2 cellular contexts compared by ENCODE assay signal in the genomic region with DNA sequence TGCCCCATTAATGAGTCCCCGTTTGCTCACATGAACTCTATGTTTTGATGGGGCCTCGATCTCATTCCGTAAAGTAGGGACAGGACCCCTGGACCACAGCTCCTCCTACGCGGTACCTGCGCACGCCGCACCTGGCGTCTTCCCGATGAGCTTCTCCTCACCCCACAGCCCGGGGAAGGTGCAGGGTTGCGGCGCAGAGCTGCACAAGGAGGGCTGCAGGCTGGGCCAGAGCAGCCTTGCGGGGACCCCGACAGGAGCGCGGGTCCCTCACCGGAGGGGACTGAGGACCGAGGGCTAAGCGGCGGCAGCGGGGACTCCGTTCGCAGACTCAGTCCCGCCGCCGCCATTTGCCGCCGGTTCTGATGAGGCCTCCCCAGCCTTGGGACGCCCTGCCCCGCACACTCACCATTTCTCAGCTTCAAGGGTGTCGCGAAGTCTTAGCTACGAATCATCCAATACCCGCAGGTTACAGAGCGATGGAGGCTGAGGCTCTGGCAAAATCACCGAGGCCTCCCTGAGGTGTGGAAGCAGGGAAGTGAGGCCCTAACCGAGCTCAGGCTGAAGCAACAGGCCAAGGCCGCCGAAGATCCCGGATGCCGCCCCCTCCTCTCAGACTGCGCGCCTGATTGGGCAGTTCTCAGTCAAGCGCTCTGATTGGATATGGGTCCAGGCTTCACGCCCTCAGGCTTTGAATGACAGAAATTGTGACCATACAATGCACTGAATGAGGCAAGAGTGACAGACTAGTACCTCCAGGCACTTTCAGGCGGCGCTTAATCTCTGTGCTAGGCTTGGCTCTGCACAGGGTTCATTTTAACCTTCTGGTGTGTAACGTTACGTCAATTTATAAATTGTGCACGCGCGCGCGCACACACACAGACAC.
TF ChIP-seq lines count a peak whose summit lies in the region.

No MANE protein-coding gene starts in this region.

TF ChIP-seq in HCT116, 20 proteins besides CTCF, POLR2A, EP300 and RAD21:
- TF ChIP-seq POLR2AphosphoS5 (IDR thresholded peaks at IDR 0.05; ENCODE audit: low read depth, low read length): peak; percentile 97
- TF ChIP-seq, protein P1, sequence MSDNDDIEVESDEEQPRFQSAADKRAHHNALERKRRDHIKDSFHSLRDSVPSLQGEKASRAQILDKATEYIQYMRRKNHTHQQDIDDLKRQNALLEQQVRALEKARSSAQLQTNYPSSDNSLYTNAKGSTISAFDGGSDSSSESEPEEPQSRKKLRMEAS (IDR thresholded peaks at IDR 0.05): no peak; the same call in 1 of the 2 replicates
- TF ChIP-seq EGR1 (IDR thresholded peaks at IDR 0.05; ENCODE audit: low read depth): peak; percentile 63
- TF ChIP-seq, protein P2, sequence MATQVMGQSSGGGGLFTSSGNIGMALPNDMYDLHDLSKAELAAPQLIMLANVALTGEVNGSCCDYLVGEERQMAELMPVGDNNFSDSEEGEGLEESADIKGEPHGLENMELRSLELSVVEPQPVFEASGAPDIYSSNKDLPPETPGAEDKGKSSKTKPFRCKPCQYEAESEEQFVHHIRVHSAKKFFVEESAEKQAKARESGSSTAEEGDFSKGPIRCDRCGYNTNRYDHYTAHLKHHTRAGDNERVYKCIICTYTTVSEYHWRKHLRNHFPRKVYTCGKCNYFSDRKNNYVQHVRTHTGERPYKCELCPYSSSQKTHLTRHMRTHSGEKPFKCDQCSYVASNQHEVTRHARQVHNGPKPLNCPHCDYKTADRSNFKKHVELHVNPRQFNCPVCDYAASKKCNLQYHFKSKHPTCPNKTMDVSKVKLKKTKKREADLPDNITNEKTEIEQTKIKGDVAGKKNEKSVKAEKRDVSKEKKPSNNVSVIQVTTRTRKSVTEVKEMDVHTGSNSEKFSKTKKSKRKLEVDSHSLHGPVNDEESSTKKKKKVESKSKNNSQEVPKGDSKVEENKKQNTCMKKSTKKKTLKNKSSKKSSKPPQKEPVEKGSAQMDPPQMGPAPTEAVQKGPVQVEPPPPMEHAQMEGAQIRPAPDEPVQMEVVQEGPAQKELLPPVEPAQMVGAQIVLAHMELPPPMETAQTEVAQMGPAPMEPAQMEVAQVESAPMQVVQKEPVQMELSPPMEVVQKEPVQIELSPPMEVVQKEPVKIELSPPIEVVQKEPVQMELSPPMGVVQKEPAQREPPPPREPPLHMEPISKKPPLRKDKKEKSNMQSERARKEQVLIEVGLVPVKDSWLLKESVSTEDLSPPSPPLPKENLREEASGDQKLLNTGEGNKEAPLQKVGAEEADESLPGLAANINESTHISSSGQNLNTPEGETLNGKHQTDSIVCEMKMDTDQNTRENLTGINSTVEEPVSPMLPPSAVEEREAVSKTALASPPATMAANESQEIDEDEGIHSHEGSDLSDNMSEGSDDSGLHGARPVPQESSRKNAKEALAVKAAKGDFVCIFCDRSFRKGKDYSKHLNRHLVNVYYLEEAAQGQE (IDR thresholded peaks at IDR 0.05; ENCODE audit: low read depth): no peak
- 0 out of 2 replicates have a peak, but pooled peaks have one; percentile 19 for TF ChIP-seq CBX3 (IDR thresholded peaks at IDR 0.05; ENCODE audit: low read depth)
- TF ChIP-seq YY1 (IDR thresholded peaks at IDR 0.05; ENCODE audit: extremely low read depth, insufficient replicate concordance, low read depth, low read length): peak; percentile 74
- no peak for TF ChIP-seq ELF1 (IDR thresholded peaks at IDR 0.05; ENCODE audit: borderline replicate concordance, low read depth)
- TF ChIP-seq, protein P3, sequence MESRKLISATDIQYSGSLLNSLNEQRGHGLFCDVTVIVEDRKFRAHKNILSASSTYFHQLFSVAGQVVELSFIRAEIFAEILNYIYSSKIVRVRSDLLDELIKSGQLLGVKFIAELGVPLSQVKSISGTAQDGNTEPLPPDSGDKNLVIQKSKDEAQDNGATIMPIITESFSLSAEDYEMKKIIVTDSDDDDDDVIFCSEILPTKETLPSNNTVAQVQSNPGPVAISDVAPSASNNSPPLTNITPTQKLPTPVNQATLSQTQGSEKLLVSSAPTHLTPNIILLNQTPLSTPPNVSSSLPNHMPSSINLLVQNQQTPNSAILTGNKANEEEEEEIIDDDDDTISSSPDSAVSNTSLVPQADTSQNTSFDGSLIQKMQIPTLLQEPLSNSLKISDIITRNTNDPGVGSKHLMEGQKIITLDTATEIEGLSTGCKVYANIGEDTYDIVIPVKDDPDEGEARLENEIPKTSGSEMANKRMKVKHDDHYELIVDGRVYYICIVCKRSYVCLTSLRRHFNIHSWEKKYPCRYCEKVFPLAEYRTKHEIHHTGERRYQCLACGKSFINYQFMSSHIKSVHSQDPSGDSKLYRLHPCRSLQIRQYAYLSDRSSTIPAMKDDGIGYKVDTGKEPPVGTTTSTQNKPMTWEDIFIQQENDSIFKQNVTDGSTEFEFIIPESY (IDR thresholded peaks at IDR 0.05; ENCODE audit: extremely low read depth, insufficient replicate concordance, low read length): no peak
- peak; percentile 3 for TF ChIP-seq TCF7L2 (IDR thresholded peaks at IDR 0.05; ENCODE audit: borderline replicate concordance, extremely low read depth, insufficient read depth, insufficient read length)
- peak; percentile 99 for TF ChIP-seq SP1 (IDR thresholded peaks at IDR 0.05; ENCODE audit: low read depth)
- TF ChIP-seq JUND (IDR thresholded peaks at IDR 0.05): no peak
- TF ChIP-seq EZH2 (IDR thresholded peaks at IDR 0.05): no peak
- TF ChIP-seq ZFX (IDR thresholded peaks at IDR 0.05): peak; percentile 100
- TF ChIP-seq FOSL1 (IDR thresholded peaks at IDR 0.05; ENCODE audit: low read depth): no peak

TF ChIP-seq in SK-N-SH, 30 proteins besides CTCF, POLR2A, EP300 and RAD21:
- TF ChIP-seq YY1 (IDR thresholded peaks at IDR 0.05; ENCODE audit: low read depth): peak; percentile 88
- TF ChIP-seq NFIC (IDR thresholded peaks at IDR 0.05; ENCODE audit: borderline replicate concordance): no peak
- TF ChIP-seq MXI1 (IDR thresholded peaks at IDR 0.05; ENCODE audit: low read depth, low read length): peak; percentile 54; the same call in 1 of the 2 replicates
- no peak for TF ChIP-seq EZH2phosphoT487 (IDR thresholded peaks at IDR 0.05; ENCODE audit: borderline replicate concordance, low read depth)
- TF ChIP-seq TAF1 (IDR thresholded peaks at IDR 0.05; ENCODE audit: borderline replicate concordance, low read depth, low read length): peak; percentile 81
- TF ChIP-seq TCF12 (IDR thresholded peaks at IDR 0.05): no peak
- TF ChIP-seq POLR2AphosphoS5 (IDR thresholded peaks at IDR 0.05; ENCODE audit: low read depth, low read length): peak; percentile 97
- no peak for TF ChIP-seq MEF2A (IDR thresholded peaks at IDR 0.05; ENCODE audit: borderline replicate concordance, low read depth)
- TF ChIP-seq NRF1 (IDR thresholded peaks at IDR 0.05; ENCODE audit: low read depth, low read length): 0 out of 2 replicates have a peak, but pooled peaks have one; percentile 28
- no peak for TF ChIP-seq RXRA (IDR thresholded peaks at IDR 0.05; ENCODE audit: borderline replicate concordance, low read depth)
- TF ChIP-seq RFX5 (IDR thresholded peaks at IDR 0.05; ENCODE audit: low read length): no peak
- TF ChIP-seq SIN3A (IDR thresholded peaks at IDR 0.05; ENCODE audit: borderline replicate concordance, low read depth, low read length): no peak
- peak; percentile 68 for TF ChIP-seq GABPA (IDR thresholded peaks at IDR 0.05; ENCODE audit: low read depth)
- TF ChIP-seq, protein P4, sequence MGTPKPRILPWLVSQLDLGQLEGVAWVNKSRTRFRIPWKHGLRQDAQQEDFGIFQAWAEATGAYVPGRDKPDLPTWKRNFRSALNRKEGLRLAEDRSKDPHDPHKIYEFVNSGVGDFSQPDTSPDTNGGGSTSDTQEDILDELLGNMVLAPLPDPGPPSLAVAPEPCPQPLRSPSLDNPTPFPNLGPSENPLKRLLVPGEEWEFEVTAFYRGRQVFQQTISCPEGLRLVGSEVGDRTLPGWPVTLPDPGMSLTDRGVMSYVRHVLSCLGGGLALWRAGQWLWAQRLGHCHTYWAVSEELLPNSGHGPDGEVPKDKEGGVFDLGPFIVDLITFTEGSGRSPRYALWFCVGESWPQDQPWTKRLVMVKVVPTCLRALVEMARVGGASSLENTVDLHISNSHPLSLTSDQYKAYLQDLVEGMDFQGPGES (IDR thresholded peaks at IDR 0.05; ENCODE audit: low read depth, low read length): peak; percentile 93
- TF ChIP-seq, protein P1 (IDR thresholded peaks at IDR 0.05; ENCODE audit: low read depth): peak; percentile 67; the same call in 1 of the 2 replicates
- no peak; the same call in 1 of the 2 replicates for TF ChIP-seq ELF1 (IDR thresholded peaks at IDR 0.05)
- no peak for TF ChIP-seq SMC3 (IDR thresholded peaks at IDR 0.05; ENCODE audit: low read depth, low read length)
- TF ChIP-seq FOSL2 (IDR thresholded peaks at IDR 0.05; ENCODE audit: borderline replicate concordance, low read depth): no peak
- TF ChIP-seq RCOR1 (IDR thresholded peaks at IDR 0.05; ENCODE audit: low read length): peak; percentile 38
- TF ChIP-seq, protein P3 (IDR thresholded peaks at IDR 0.05; ENCODE audit: borderline replicate concordance, low read depth): no peak
- no peak for TF ChIP-seq GATA2 (CRISPR knock-in tag; IDR thresholded peaks at IDR 0.05)
- peak; percentile 100 for TF ChIP-seq PBX3 (IDR thresholded peaks at IDR 0.05)
- TF ChIP-seq FOXM1 (IDR thresholded peaks at IDR 0.05; ENCODE audit: low read depth): no peak
- no peak for TF ChIP-seq USF2 (IDR thresholded peaks at IDR 0.05; ENCODE audit: borderline replicate concordance, low read depth, low read length)
- no peak for TF ChIP-seq TEAD4 (IDR thresholded peaks at IDR 0.05; ENCODE audit: borderline replicate concordance, insufficient read depth)
- TF ChIP-seq FOXJ3 (CRISPR knock-in tag; IDR thresholded peaks at IDR 0.05): no peak
- no peak for TF ChIP-seq USF1 (IDR thresholded peaks at IDR 0.05; ENCODE audit: borderline replicate concordance, low read depth)
- TF ChIP-seq JUND (IDR thresholded peaks at IDR 0.05): no peak
- TF ChIP-seq, protein P2 (IDR thresholded peaks at IDR 0.05; ENCODE audit: low read depth, low read length): no peak
- TF ChIP-seq CHD2 (IDR thresholded peaks at IDR 0.05; ENCODE audit: low read length, partially characterized antibody): peak; percentile 92
